In genomic region chr1:148522561-148523204, GRCh38 we compare ENCODE assay signal across 1 cellular context.
TF ChIP-seq lines count a peak whose summit lies in the region.
"Not testable (repeated sequence)": the region's sequence is repeated elsewhere in the genome, so short reads cannot be mapped to it uniquely, and the experiment has no call there.

No MANE protein-coding gene starts in this region.

TF ChIP-seq in K562, 482 proteins besides CTCF, POLR2A, EP300 and RAD21 (continued from another document and continues in another):
- TF ChIP-seq SFPQ (IDR thresholded peaks at IDR 0.05; ENCODE audit: low read depth, low read length) (peak; percentile 88), GATA2 (CRISPR knock-in tag; IDR thresholded peaks at IDR 0.05) (peak; percentile 53; the same call in 1 of the 2 replicates), POLR2AphosphoS5 (IDR thresholded peaks at IDR 0.05; ENCODE audit: control insufficient read depth, insufficient read depth, low read depth, low read length) (peak; percentile 98), ZBTB7A (IDR thresholded peaks at IDR 0.05; ENCODE audit: borderline replicate concordance, control insufficient read depth, low read depth, low read length) (peak; percentile 51; the same call in 1 of the 2 replicates), ZHX1 (conservative IDR thresholded peaks at IDR 0.05; ENCODE audit: low read length) (peak; percentile 95), HEY1 (CRISPR knock-in tag; IDR thresholded peaks at IDR 0.05; ENCODE audit: borderline replicate concordance) (peak; percentile 99), ZKSCAN8 (CRISPR knock-in tag; IDR thresholded peaks at IDR 0.05) (peak; percentile 60; the same call in 1 of the 2 replicates), MYNN (IDR thresholded peaks at IDR 0.05) (peak; percentile 95), BCLAF1 (IDR thresholded peaks at IDR 0.05; ENCODE audit: borderline replicate concordance in 1 of 2, control insufficient read depth in 1 of 2, low read depth in 2 of 2, low read length in 1 of 2) (peak; percentile 87 to 100), ZNF77 (CRISPR knock-in tag; IDR thresholded peaks at IDR 0.05) (peak; percentile 97), TSHZ1 (CRISPR knock-in tag; IDR thresholded peaks at IDR 0.05) (peak; percentile 53; the same call in 1 of the 2 replicates), GABPB1 (CRISPR knock-in tag; IDR thresholded peaks at IDR 0.05) (peak; percentile 83), ZNF175 (CRISPR knock-in tag; IDR thresholded peaks at IDR 0.05; ENCODE audit: low read depth) (peak; percentile 53; the same call in 1 of the 2 replicates), CBX3 (IDR thresholded peaks at IDR 0.05; ENCODE audit: borderline replicate concordance in 1 of 2, low read length in 2 of 2) (peak in 1 of 2 experiments; percentile 75; a peak in 1 of 3 replicates), TARDBP (IDR thresholded peaks at IDR 0.05) (peak; percentile 76; the same call in 1 of the 2 replicates), TAF9B (IDR thresholded peaks at IDR 0.05; ENCODE audit: partially characterized antibody) (peak; percentile 96), JUNB (CRISPR knock-in tag; conservative IDR thresholded peaks at IDR 0.05) (peak; percentile 81), NR2C2 (CRISPR knock-in tag; IDR thresholded peaks at IDR 0.05) (peak; percentile 85), NR2C2 (tag; IDR thresholded peaks at IDR 0.05) (peak; percentile 52), TEAD1 (CRISPR knock-in tag; IDR thresholded peaks at IDR 0.05) (peak; percentile 91 to 97; a peak in 3 of 4 replicates), MECOM (CRISPR knock-in tag; IDR thresholded peaks at IDR 0.05) (peak; percentile 55; the same call in 1 of the 2 replicates), RFX1 (IDR thresholded peaks at IDR 0.05) (peak; percentile 74), NFE2 (IDR thresholded peaks at IDR 0.05; ENCODE audit: low read depth) (peak; percentile 71), PREB (CRISPR knock-in tag; IDR thresholded peaks at IDR 0.05) (peak; percentile 98), USF2 (CRISPR knock-in tag; IDR thresholded peaks at IDR 0.05) (0 out of 2 replicates have a peak, but pooled peaks have one; percentile 11), ZNF764 (CRISPR knock-in tag; IDR thresholded peaks at IDR 0.05; ENCODE audit: low read depth) (peak; percentile 95), PHF21A (IDR thresholded peaks at IDR 0.05; ENCODE audit: borderline replicate concordance, low read depth) (peak; percentile 95), ZNF75A (CRISPR knock-in tag; IDR thresholded peaks at IDR 0.05) (peak; percentile 93), LCOR (CRISPR knock-in tag; IDR thresholded peaks at IDR 0.05) (peak; percentile 98), ZNF583 (CRISPR knock-in tag; IDR thresholded peaks at IDR 0.05) (peak; percentile 86), OTX1 (CRISPR knock-in tag; IDR thresholded peaks at IDR 0.05) (peak; percentile 100), ZNF668 (CRISPR knock-in tag; IDR thresholded peaks at IDR 0.05) (peak; percentile 32; the same call in 1 of the 2 replicates), BCL6 (CRISPR knock-in tag; IDR thresholded peaks at IDR 0.05) (peak; percentile 91), MAX (CRISPR knock-in tag; IDR thresholded peaks at IDR 0.05) (peak; percentile 72), ZBTB8A (IDR thresholded peaks at IDR 0.05; ENCODE audit: partially characterized antibody) (peak; percentile 94), ZBTB2 (IDR thresholded peaks at IDR 0.05) (peak; percentile 68; the same call in 1 of the 2 replicates), ARNT (IDR thresholded peaks at IDR 0.05) (peak; percentile 91 to 98), ZNF79 (CRISPR knock-in tag; IDR thresholded peaks at IDR 0.05; ENCODE audit: low read depth) (peak; percentile 45; the same call in 1 of the 2 replicates), ZNF740 (CRISPR knock-in tag; IDR thresholded peaks at IDR 0.05) (peak; percentile 88), ILF3 (IDR thresholded peaks at IDR 0.05; ENCODE audit: borderline replicate concordance) (peak; percentile 99)
- TF ChIP-seq MYNN (CRISPR knock-in tag; IDR thresholded peaks at IDR 0.05); ZNF740 (tag; IDR thresholded peaks at IDR 0.05): not testable (repeated sequence)
